ENCODE assay signal across 1 cellular context in genomic region chr11:129324533-129325175, GRCh38.
TF ChIP-seq lines count a peak whose summit lies in the region.

No MANE protein-coding gene starts in this region.

TF ChIP-seq in HepG2, 621 proteins besides CTCF, POLR2A, EP300 and RAD21 (continued from another document and continues in another):
- TF ChIP-seq HMGA1 (CRISPR knock-in tag; conservative IDR thresholded peaks at IDR 0.05) (no peak), CEBPB (IDR thresholded peaks at IDR 0.05; ENCODE audit: borderline replicate concordance, low read depth, low read length) (peak; percentile 16; the same call in 1 of the 2 replicates), HNF1B (CRISPR knock-in tag; IDR thresholded peaks at IDR 0.05) (peak; percentile 71; the same call in 1 of the 2 replicates), ZNF430 (CRISPR knock-in tag; IDR thresholded peaks at IDR 0.05) (peak; percentile 71; the same call in 1 of the 2 replicates), ZNF441 (CRISPR knock-in tag; IDR thresholded peaks at IDR 0.05; ENCODE audit: borderline replicate concordance) (no peak), PHB2 (IDR thresholded peaks at IDR 0.05; ENCODE audit: partially characterized antibody) (no peak), ZBTB2 (CRISPR knock-in tag; IDR thresholded peaks at IDR 0.05; ENCODE audit: low read depth) (no peak), NR1H2 (CRISPR knock-in tag; IDR thresholded peaks at IDR 0.05; ENCODE audit: borderline replicate concordance, low read depth) (no peak), ZFP90 (CRISPR knock-in tag; IDR thresholded peaks at IDR 0.05; ENCODE audit: borderline replicate concordance) (0 out of 2 replicates have a peak, but pooled peaks have one; percentile 46), ARID3A (IDR thresholded peaks at IDR 0.05; ENCODE audit: low read depth, low read length) (no peak; the same call in 1 of the 2 replicates), ATF7 (IDR thresholded peaks at IDR 0.05) (no peak), ATF7 (CRISPR knock-in tag; IDR thresholded peaks at IDR 0.05) (peak; percentile 72; the same call in 1 of the 2 replicates), ZNF207 (IDR thresholded peaks at IDR 0.05; ENCODE audit: borderline replicate concordance) (no peak), JUND (CRISPR knock-in tag; IDR thresholded peaks at IDR 0.05) (peak; percentile 84), ARID4A (CRISPR knock-in tag; IDR thresholded peaks at IDR 0.05; ENCODE audit: borderline replicate concordance) (peak; percentile 57; the same call in 1 of the 2 replicates), KLF9 (CRISPR knock-in tag; IDR thresholded peaks at IDR 0.05; ENCODE audit: low read depth) (no peak), ZBTB40 (IDR thresholded peaks at IDR 0.05) (no peak), ZBTB40 (CRISPR knock-in tag; IDR thresholded peaks at IDR 0.05) (peak; percentile 39; the same call in 1 of the 2 replicates), RARA (CRISPR knock-in tag; IDR thresholded peaks at IDR 0.05) (peak; percentile 100), ZNF275 (CRISPR knock-in tag; IDR thresholded peaks at IDR 0.05; ENCODE audit: borderline replicate concordance) (no peak), NCOR1 (IDR thresholded peaks at IDR 0.05; ENCODE audit: borderline replicate concordance, low read length) (peak; percentile 36; the same call in 1 of the 2 replicates), HINFP (CRISPR knock-in tag; IDR thresholded peaks at IDR 0.05; ENCODE audit: low read depth) (peak; percentile 71; the same call in 1 of the 2 replicates), PCBP1 (IDR thresholded peaks at IDR 0.05; ENCODE audit: borderline replicate concordance, low read depth, low read length) (no peak), ZNF503 (CRISPR knock-in tag; IDR thresholded peaks at IDR 0.05) (no peak), ATF3 (CRISPR knock-in tag; IDR thresholded peaks at IDR 0.05) (peak; percentile 45; the same call in 1 of the 2 replicates)
